In the genomic region with DNA sequence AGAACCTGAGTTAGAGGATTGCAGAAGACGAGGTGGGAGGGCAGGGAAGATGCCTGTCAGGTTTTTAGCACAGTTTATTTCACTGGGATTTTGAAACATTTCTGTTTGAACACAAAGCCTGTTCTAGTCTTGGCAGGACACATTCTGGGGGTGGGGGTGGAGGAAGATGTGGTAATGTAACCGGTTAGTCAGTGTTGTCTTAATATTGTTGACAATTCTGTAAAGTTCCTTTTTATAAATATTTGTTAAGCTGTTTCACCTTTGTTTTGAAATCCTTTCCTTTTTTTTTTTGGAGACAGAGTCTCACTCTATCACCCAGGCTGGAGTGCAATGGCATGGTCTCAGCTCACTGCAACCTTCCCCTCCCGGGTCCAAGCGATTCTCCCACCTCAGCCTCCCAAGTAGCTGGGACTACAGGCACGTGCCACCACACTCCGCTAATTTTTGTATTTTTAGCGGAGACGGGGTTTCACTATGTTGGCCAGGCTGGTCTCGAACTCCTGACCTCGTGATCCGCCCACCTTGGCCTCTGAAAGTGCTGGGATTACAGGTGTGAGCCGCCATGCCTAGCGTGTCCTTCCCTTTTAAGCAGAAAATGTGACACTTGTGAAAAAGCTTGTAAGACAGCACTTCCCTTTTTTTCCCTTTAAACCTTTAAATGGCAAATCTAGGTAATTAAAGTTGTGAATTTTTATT, we compare ENCODE assay signal across 1 cellular context.
TF ChIP-seq lines count a peak whose summit lies in the region.

No MANE protein-coding gene starts in this region.

TF ChIP-seq in HepG2, 621 proteins besides CTCF, POLR2A, EP300 and RAD21 (continued from another document and continues in another):
- TF ChIP-seq, protein P1, sequence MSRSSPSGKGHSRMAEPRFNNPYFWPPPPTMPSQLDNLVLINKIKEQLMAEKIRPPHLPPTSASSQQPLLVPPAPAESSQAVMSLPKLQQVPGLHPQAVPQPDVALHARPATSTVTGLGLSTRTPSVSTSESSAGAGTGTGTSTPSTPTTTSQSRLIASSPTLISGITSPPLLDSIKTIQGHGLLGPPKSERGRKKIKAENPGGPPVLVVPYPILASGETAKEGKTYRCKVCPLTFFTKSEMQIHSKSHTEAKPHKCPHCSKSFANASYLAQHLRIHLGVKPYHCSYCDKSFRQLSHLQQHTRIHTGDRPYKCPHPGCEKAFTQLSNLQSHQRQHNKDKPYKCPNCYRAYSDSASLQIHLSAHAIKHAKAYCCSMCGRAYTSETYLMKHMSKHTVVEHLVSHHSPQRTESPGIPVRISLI (CRISPR knock-in tag; IDR thresholded peaks at IDR 0.05; ENCODE audit: borderline replicate concordance), result peak; percentile 72; the same call in 1 of the 2 replicates
- TF ChIP-seq ZNF577 (CRISPR knock-in tag; IDR thresholded peaks at IDR 0.05; ENCODE audit: borderline replicate concordance, low read depth) (no peak), SAP130 (CRISPR knock-in tag; IDR thresholded peaks at IDR 0.05; ENCODE audit: low read depth) (peak; percentile 60), KDM4B (CRISPR knock-in tag; IDR thresholded peaks at IDR 0.05) (no peak), GFI1 (CRISPR knock-in tag; IDR thresholded peaks at IDR 0.05; ENCODE audit: borderline replicate concordance) (no peak), CEBPB (IDR thresholded peaks at IDR 0.05; ENCODE audit: borderline replicate concordance, low read depth, low read length) (peak; percentile 56; the same call in 1 of the 2 replicates), ZNF292 (CRISPR knock-in tag; IDR thresholded peaks at IDR 0.05; ENCODE audit: borderline replicate concordance, low read depth) (0 out of 2 replicates have a peak, but pooled peaks have one; percentile 66), PAWR (CRISPR knock-in tag; IDR thresholded peaks at IDR 0.05; ENCODE audit: borderline replicate concordance) (no peak), ZNF20 (CRISPR knock-in tag; IDR thresholded peaks at IDR 0.05) (no peak), RCOR2 (CRISPR knock-in tag; IDR thresholded peaks at IDR 0.05) (peak; percentile 49; the same call in 1 of the 2 replicates), MBNL3 (CRISPR knock-in tag; conservative IDR thresholded peaks at IDR 0.05) (no peak), ZNF484 (CRISPR knock-in tag; IDR thresholded peaks at IDR 0.05; ENCODE audit: borderline replicate concordance, low read depth) (no peak), ZNF17 (CRISPR knock-in tag; IDR thresholded peaks at IDR 0.05) (no peak), DNMT3B (CRISPR knock-in tag; conservative IDR thresholded peaks at IDR 0.05) (0 out of 2 replicates have a peak, but pooled peaks have one; percentile 25), ZNF335 (CRISPR knock-in tag; IDR thresholded peaks at IDR 0.05) (peak; percentile 38; the same call in 1 of the 2 replicates), ZSCAN25 (CRISPR knock-in tag; IDR thresholded peaks at IDR 0.05) (no peak), ZSCAN31 (CRISPR knock-in tag; IDR thresholded peaks at IDR 0.05; ENCODE audit: low read depth) (no peak), LCORL (IDR thresholded peaks at IDR 0.05) (0 out of 2 replicates have a peak, but pooled peaks have one; percentile 10), LCORL (CRISPR knock-in tag; IDR thresholded peaks at IDR 0.05) (peak; percentile 82), FOSL2 (CRISPR knock-in tag; IDR thresholded peaks at IDR 0.05) (peak; percentile 81), NAIF1 (CRISPR knock-in tag; IDR thresholded peaks at IDR 0.05; ENCODE audit: borderline replicate concordance) (no peak), FOXO1 (CRISPR knock-in tag; IDR thresholded peaks at IDR 0.05) (no peak), ZNF501 (CRISPR knock-in tag; IDR thresholded peaks at IDR 0.05) (no peak)
- TF ChIP-seq, protein P2, sequence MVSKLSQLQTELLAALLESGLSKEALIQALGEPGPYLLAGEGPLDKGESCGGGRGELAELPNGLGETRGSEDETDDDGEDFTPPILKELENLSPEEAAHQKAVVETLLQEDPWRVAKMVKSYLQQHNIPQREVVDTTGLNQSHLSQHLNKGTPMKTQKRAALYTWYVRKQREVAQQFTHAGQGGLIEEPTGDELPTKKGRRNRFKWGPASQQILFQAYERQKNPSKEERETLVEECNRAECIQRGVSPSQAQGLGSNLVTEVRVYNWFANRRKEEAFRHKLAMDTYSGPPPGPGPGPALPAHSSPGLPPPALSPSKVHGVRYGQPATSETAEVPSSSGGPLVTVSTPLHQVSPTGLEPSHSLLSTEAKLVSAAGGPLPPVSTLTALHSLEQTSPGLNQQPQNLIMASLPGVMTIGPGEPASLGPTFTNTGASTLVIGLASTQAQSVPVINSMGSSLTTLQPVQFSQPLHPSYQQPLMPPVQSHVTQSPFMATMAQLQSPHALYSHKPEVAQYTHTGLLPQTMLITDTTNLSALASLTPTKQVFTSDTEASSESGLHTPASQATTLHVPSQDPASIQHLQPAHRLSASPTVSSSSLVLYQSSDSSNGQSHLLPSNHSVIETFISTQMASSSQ (IDR thresholded peaks at IDR 0.05; ENCODE audit: low read depth), result 0 out of 2 replicates have a peak, but pooled peaks have one; percentile 27
- TF ChIP-seq, protein P2 (CRISPR knock-in tag; IDR thresholded peaks at IDR 0.05; ENCODE audit: borderline replicate concordance), result no peak
- TF ChIP-seq, protein P3, sequence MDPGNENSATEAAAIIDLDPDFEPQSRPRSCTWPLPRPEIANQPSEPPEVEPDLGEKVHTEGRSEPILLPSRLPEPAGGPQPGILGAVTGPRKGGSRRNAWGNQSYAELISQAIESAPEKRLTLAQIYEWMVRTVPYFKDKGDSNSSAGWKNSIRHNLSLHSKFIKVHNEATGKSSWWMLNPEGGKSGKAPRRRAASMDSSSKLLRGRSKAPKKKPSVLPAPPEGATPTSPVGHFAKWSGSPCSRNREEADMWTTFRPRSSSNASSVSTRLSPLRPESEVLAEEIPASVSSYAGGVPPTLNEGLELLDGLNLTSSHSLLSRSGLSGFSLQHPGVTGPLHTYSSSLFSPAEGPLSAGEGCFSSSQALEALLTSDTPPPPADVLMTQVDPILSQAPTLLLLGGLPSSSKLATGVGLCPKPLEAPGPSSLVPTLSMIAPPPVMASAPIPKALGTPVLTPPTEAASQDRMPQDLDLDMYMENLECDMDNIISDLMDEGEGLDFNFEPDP (CRISPR knock-in tag; conservative IDR thresholded peaks at IDR 0.05), result no peak
- TF ChIP-seq, protein P4, sequence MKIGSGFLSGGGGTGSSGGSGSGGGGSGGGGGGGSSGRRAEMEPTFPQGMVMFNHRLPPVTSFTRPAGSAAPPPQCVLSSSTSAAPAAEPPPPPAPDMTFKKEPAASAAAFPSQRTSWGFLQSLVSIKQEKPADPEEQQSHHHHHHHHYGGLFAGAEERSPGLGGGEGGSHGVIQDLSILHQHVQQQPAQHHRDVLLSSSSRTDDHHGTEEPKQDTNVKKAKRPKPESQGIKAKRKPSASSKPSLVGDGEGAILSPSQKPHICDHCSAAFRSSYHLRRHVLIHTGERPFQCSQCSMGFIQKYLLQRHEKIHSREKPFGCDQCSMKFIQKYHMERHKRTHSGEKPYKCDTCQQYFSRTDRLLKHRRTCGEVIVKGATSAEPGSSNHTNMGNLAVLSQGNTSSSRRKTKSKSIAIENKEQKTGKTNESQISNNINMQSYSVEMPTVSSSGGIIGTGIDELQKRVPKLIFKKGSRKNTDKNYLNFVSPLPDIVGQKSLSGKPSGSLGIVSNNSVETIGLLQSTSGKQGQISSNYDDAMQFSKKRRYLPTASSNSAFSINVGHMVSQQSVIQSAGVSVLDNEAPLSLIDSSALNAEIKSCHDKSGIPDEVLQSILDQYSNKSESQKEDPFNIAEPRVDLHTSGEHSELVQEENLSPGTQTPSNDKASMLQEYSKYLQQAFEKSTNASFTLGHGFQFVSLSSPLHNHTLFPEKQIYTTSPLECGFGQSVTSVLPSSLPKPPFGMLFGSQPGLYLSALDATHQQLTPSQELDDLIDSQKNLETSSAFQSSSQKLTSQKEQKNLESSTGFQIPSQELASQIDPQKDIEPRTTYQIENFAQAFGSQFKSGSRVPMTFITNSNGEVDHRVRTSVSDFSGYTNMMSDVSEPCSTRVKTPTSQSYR (CRISPR knock-in tag; IDR thresholded peaks at IDR 0.05; ENCODE audit: borderline replicate concordance), result peak; percentile 32; the same call in 1 of the 2 replicates
- TF ChIP-seq, protein P5, sequence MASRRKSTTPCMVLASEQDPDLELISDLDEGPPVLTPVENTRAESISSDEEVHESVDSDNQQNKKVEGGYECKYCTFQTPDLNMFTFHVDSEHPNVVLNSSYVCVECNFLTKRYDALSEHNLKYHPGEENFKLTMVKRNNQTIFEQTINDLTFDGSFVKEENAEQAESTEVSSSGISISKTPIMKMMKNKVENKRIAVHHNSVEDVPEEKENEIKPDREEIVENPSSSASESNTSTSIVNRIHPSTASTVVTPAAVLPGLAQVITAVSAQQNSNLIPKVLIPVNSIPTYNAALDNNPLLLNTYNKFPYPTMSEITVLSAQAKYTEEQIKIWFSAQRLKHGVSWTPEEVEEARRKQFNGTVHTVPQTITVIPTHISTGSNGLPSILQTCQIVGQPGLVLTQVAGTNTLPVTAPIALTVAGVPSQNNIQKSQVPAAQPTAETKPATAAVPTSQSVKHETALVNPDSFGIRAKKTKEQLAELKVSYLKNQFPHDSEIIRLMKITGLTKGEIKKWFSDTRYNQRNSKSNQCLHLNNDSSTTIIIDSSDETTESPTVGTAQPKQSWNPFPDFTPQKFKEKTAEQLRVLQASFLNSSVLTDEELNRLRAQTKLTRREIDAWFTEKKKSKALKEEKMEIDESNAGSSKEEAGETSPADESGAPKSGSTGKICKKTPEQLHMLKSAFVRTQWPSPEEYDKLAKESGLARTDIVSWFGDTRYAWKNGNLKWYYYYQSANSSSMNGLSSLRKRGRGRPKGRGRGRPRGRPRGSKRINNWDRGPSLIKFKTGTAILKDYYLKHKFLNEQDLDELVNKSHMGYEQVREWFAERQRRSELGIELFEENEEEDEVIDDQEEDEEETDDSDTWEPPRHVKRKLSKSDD (CRISPR knock-in tag; IDR thresholded peaks at IDR 0.05; ENCODE audit: low read depth), result no peak
- TF ChIP-seq, protein P6, sequence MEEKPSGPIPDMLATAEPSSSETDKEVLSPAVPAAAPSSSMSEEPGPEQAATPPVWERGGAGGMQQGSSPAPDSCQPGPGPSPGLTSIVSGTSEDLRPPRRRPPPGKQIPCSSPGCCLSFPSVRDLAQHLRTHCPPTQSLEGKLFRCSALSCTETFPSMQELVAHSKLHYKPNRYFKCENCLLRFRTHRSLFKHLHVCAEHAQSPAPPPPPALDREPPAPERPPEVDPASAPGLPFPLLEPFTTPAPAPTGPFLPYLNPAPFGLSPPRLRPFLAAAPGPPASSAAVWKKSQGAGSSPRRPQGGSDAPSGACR (CRISPR knock-in tag; IDR thresholded peaks at IDR 0.05), result 0 out of 2 replicates have a peak, but pooled peaks have one; percentile 15
- TF ChIP-seq, protein P7, sequence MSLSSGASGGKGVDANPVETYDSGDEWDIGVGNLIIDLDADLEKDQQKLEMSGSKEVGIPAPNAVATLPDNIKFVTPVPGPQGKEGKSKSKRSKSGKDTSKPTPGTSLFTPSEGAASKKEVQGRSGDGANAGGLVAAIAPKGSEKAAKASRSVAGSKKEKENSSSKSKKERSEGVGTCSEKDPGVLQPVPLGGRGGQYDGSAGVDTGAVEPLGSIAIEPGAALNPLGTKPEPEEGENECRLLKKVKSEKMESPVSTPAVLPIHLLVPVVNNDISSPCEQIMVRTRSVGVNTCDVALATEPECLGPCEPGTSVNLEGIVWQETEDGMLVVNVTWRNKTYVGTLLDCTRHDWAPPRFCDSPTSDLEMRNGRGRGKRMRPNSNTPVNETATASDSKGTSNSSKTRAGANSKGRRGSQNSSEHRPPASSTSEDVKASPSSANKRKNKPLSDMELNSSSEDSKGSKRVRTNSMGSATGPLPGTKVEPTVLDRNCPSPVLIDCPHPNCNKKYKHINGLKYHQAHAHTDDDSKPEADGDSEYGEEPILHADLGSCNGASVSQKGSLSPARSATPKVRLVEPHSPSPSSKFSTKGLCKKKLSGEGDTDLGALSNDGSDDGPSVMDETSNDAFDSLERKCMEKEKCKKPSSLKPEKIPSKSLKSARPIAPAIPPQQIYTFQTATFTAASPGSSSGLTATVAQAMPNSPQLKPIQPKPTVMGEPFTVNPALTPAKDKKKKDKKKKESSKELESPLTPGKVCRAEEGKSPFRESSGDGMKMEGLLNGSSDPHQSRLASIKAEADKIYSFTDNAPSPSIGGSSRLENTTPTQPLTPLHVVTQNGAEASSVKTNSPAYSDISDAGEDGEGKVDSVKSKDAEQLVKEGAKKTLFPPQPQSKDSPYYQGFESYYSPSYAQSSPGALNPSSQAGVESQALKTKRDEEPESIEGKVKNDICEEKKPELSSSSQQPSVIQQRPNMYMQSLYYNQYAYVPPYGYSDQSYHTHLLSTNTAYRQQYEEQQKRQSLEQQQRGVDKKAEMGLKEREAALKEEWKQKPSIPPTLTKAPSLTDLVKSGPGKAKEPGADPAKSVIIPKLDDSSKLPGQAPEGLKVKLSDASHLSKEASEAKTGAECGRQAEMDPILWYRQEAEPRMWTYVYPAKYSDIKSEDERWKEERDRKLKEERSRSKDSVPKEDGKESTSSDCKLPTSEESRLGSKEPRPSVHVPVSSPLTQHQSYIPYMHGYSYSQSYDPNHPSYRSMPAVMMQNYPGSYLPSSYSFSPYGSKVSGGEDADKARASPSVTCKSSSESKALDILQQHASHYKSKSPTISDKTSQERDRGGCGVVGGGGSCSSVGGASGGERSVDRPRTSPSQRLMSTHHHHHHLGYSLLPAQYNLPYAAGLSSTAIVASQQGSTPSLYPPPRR (CRISPR knock-in tag; IDR thresholded peaks at IDR 0.05; ENCODE audit: borderline replicate concordance), result 0 out of 2 replicates have a peak, but pooled peaks have one; percentile 18
- TF ChIP-seq, protein P8, sequence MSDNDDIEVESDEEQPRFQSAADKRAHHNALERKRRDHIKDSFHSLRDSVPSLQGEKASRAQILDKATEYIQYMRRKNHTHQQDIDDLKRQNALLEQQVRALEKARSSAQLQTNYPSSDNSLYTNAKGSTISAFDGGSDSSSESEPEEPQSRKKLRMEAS (IDR thresholded peaks at IDR 0.05), result peak; percentile 49
